ENCODE assay signal across 14 cellular contexts in genomic region chr1:44642255-44642654, GRCh38. TPM values are rescaled to one million over a fixed set of nuclear protein-coding genes. Genes with fewer than 3 reads are reported as not detected.
DNase-seq lines count a peak whose midpoint lies in the region; ATAC-seq and TF ChIP-seq lines count a peak whose summit lies in the region.
"Had no signal": no experiment of that assay in that cellular context is flagged by ENCODE, and none has a peak within 500 bp of the region (broad histone marks: within the 10 kb centered on the region; RNA-seq: fewer than 3 reads in every experiment).

No MANE protein-coding gene starts in this region.

- peaks cover 14% of the 10 kb centered on the region for H3K4me1 ChIP-seq in osteoblast (ENCODE audit: insufficient read depth, low read length)

- no peaks in the 10 kb centered on the region for H3K27me3 ChIP-seq in osteoblast (ENCODE audit: insufficient read depth, low read length)

- no peaks in the 10 kb centered on the region for H3K9me3 Mint-ChIP-seq in stimulated activated naive CD8-positive, alpha-beta T cell treated with anti-CD3 and anti-CD28 coated beads, Interleukin-15, Interleukin-2, amounts not matched to agents 100 ng/mL and 50 ng/mL, for 24 hours
- no peaks in the 10 kb centered on the region for H3K9me3 Mint-ChIP-seq in stimulated activated naive CD8-positive, alpha-beta T cell treated with anti-CD3 and anti-CD28 coated beads, Interleukin-15, amount 100 ng/mL, for 72 hours
- H3K9me3 Mint-ChIP-seq in brain = no peaks in the 10 kb centered on the region
- H3K9me3 Mint-ChIP-seq: endodermal cell, T-cell, WTC11 had no signal

- peaks cover 76% of the 10 kb centered on the region for H3K36me3 ChIP-seq in osteoblast (ENCODE audit: insufficient read depth, low read length)

- H3K27ac Mint-ChIP-seq in stimulated activated naive CD8-positive, alpha-beta T cell treated with anti-CD3 and anti-CD28 coated beads, Interleukin-15, Interleukin-2, amounts not matched to agents 100 ng/mL and 50 ng/mL, for 24 hours = peak overlapping the region; percentile 74
- H3K27ac Mint-ChIP-seq in stimulated activated naive CD8-positive, alpha-beta T cell treated with anti-CD3 and anti-CD28 coated beads, Interleukin-15, amount 100 ng/mL, for 72 hours = peak overlapping the region in 1 of 2 donors; percentile 86
- peak overlapping the region in 4 of 5 experiments; percentile 10 to 63 (median 38) for H3K27ac Mint-ChIP-seq in brain
- H3K27ac Mint-ChIP-seq: endodermal cell had no signal

- no peak for ATAC-seq in stimulated activated naive CD8-positive, alpha-beta T cell treated with anti-CD3 and anti-CD28 coated beads, Interleukin-15, amount 100 ng/mL, for 72 hours
- no peak for ATAC-seq in HG03045 (IDR thresholded peaks at IDR 0.05; ENCODE audit: unreplicated experiment)
- ATAC-seq: left colon, T-cell, WTC11 had no signal

- no peak overlapping the region for H2AFZ ChIP-seq in osteoblast (ENCODE audit: low read length)

- H4K20me1 ChIP-seq in osteoblast (ENCODE audit: insufficient read depth, low read length) = peaks cover 3% of the 10 kb centered on the region

- peaks cover 4% of the 10 kb centered on the region for H3K79me2 ChIP-seq in osteoblast (ENCODE audit: insufficient read depth, low read length)

- H3K27ac ChIP-seq in osteoblast (ENCODE audit: low read depth, low read length) = no peak overlapping the region

- no peaks in the 10 kb centered on the region for H3K9me3 ChIP-seq in osteoblast (ENCODE audit: low read depth, low read length)

- no peak overlapping the region for H3K4me3 Mint-ChIP-seq in stimulated activated naive CD8-positive, alpha-beta T cell treated with anti-CD3 and anti-CD28 coated beads, Interleukin-15, Interleukin-2, amounts not matched to agents 100 ng/mL and 50 ng/mL, for 24 hours
- H3K4me3 Mint-ChIP-seq in stimulated activated naive CD8-positive, alpha-beta T cell treated with anti-CD3 and anti-CD28 coated beads, Interleukin-15, amount 100 ng/mL, for 72 hours = no peak overlapping the region
- H3K4me3 Mint-ChIP-seq in brain = no peak overlapping the region
- H3K4me3 Mint-ChIP-seq: endodermal cell, T-cell, WTC11 had no signal

- H3K27me3 Mint-ChIP-seq in stimulated activated naive CD8-positive, alpha-beta T cell treated with anti-CD3 and anti-CD28 coated beads, Interleukin-15, Interleukin-2, amounts not matched to agents 100 ng/mL and 50 ng/mL, for 24 hours = no peaks in the 10 kb centered on the region
- no peaks in the 10 kb centered on the region for H3K27me3 Mint-ChIP-seq in stimulated activated naive CD8-positive, alpha-beta T cell treated with anti-CD3 and anti-CD28 coated beads, Interleukin-15, amount 100 ng/mL, for 72 hours
- no peaks in the 10 kb centered on the region for H3K27me3 Mint-ChIP-seq in brain
- H3K27me3 Mint-ChIP-seq: T-cell had no signal

- H3K4me1 Mint-ChIP-seq in stimulated activated naive CD8-positive, alpha-beta T cell treated with anti-CD3 and anti-CD28 coated beads, Interleukin-15, Interleukin-2, amounts not matched to agents 100 ng/mL and 50 ng/mL, for 24 hours (ENCODE audit: low read depth) = no peaks in the 10 kb centered on the region
- H3K4me1 Mint-ChIP-seq in stimulated activated naive CD8-positive, alpha-beta T cell treated with anti-CD3 and anti-CD28 coated beads, Interleukin-15, amount 100 ng/mL, for 72 hours = no peaks in the 10 kb centered on the region
- peaks cover 45% of the 10 kb centered on the region for H3K4me1 Mint-ChIP-seq in brain
- H3K4me1 Mint-ChIP-seq: endodermal cell, WTC11 had no signal

- no peak for DNase-seq in stimulated activated naive CD8-positive, alpha-beta T cell treated with anti-CD3 and anti-CD28 coated beads, Interleukin-15, amount 100 ng/mL, for 72 hours
- DNase-seq in osteoblast (ENCODE audit: insufficient read length, low spot score, missing footprints) = peak; percentile 73
- DNase-seq in stimulated activated CD4-positive, alpha-beta T cell treated with anti-CD3 and anti-CD28 coated beads, Interleukin-1b, Interleukin-23, amount 100 ng/mL, for 48 hours = no peak
- DNase-seq in posterior vena cava (ENCODE audit: low spot score) = no peak
- DNase-seq: AML-193; central memory CD4-positive, alpha-beta T cell; endodermal cell; left colon; T-cell had no signal

- no peak overlapping the region for H3K4me2 ChIP-seq in osteoblast (ENCODE audit: insufficient read depth, low read length)

- no peak overlapping the region for H3K4me3 ChIP-seq in osteoblast (ENCODE audit: insufficient read depth, low read length)

- H3K36me3 Mint-ChIP-seq in stimulated activated naive CD8-positive, alpha-beta T cell treated with anti-CD3 and anti-CD28 coated beads, Interleukin-15, Interleukin-2, amounts not matched to agents 100 ng/mL and 50 ng/mL, for 24 hours (ENCODE audit: low read depth) = peaks cover 53% of the 10 kb centered on the region
- peaks cover 52% of the 10 kb centered on the region for H3K36me3 Mint-ChIP-seq in brain

- intact Hi-C loops in posterior vena cava (cut with DNase I) = no loop called here

- TF ChIP-seq CTCF in brain (conservative IDR thresholded peaks at IDR 0.05) = no peak
- no peak for TF ChIP-seq CTCF in osteoblast (IDR thresholded peaks at IDR 0.05; ENCODE audit: extremely low read depth, low read depth, low read length)

RNA-seq across cellular contexts. Expression of gene TMEM53, which starts 32.0 kb away (rescaled TPM):
- 19.1 TPM for polyA plus RNA-seq in brain (ENCODE audit: insufficient read depth, low read depth, low replicate concordance)
- total RNA-seq in osteoblast (6.9 and 7.7 TPM in 2 replicates), posterior vena cava (1 to 10 TPM; 3.8 to 5.3 TPM)

RNA-seq across cellular contexts. Expression of gene ARMH1, which starts 32.3 kb away (rescaled TPM):
- 5.2 TPM for polyA plus RNA-seq in brain (ENCODE audit: insufficient read depth, low read depth, low replicate concordance)
- total RNA-seq in osteoblast (3.2 and 4.3 TPM in 2 replicates), posterior vena cava (1 to 10 TPM; 1.0 to 1.6 TPM)
- total RNA-seq: H4 had no signal
